ENCODE assay signal across 8 cellular contexts in the genomic region with DNA sequence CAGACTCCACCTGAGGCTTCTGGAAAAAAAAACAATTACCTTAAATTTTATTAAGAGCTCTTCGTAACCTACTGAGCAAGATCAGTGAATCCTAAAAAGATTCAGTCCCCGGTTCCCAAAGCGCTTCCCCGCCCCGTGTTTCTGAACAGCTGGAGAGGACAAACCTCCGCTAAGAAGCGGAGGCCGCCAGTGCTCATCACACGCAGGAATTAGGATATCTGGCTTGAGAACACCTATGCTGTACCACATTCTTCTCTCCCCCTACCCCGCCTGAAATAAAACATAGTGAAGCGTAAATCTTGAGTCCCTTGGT. TPM values are rescaled to one million over a fixed set of nuclear protein-coding genes. Genes with fewer than 3 reads are reported as not detected.
DNase-seq lines count a peak whose midpoint lies in the region; ATAC-seq and TF ChIP-seq lines count a peak whose summit lies in the region.

No MANE protein-coding gene starts in this region.

- TF ChIP-seq CTCF in brain microvascular endothelial cell (IDR thresholded peaks at IDR 0.05; ENCODE audit: low read depth, low read length, missing control alignments): no peak
- no peak for TF ChIP-seq CTCF in lower leg skin (IDR thresholded peaks at IDR 0.05)
- TF ChIP-seq CTCF in upper lobe of left lung (IDR thresholded peaks at IDR 0.05): no peak

- 4 to 6% methylated on average over 11 of the region's 11 CpGs for WGBS in lower leg skin, 2 donors
- WGBS in upper lobe of left lung, 2 donors: 3 to 7% methylated on average over 11 of the region's 11 CpGs

- H3K4me3 Mint-ChIP-seq in CD8-positive, alpha-beta memory T cell: peak overlapping the region; percentile 97 to 99 (median 98)

- H3K27me3 ChIP-seq in CD8-positive, alpha-beta memory T cell (ENCODE audit: insufficient read depth, low read length, poor library complexity, severe bottlenecking): no peaks in the 10 kb centered on the region
- H3K27me3 ChIP-seq in HUES48 (ENCODE audit: control insufficient read depth, insufficient read depth, low read length): no peaks in the 10 kb centered on the region
- H3K27me3 ChIP-seq in brain microvascular endothelial cell (replicated peaks): no peaks in the 10 kb centered on the region
- H3K27me3 ChIP-seq in upper lobe of left lung: no peaks in the 10 kb centered on the region

- H3K9me3 ChIP-seq in CD8-positive, alpha-beta memory T cell (ENCODE audit: low read length): no peaks in the 10 kb centered on the region
- H3K9me3 ChIP-seq in HUES48 (ENCODE audit: control insufficient read depth, insufficient read depth, low read length): no peaks in the 10 kb centered on the region
- H3K9me3 ChIP-seq in upper lobe of left lung: no peaks in the 10 kb centered on the region

- H3K36me3 ChIP-seq in CD8-positive, alpha-beta memory T cell (ENCODE audit: insufficient read depth, low read length): no peaks in the 10 kb centered on the region
- H3K36me3 ChIP-seq in HUES48 (ENCODE audit: control insufficient read depth, insufficient read depth, low read length) (no peaks in the 10 kb centered on the region), brain microvascular endothelial cell (replicated peaks) (no peaks in the 10 kb centered on the region), upper lobe of left lung (no peaks in the 10 kb centered on the region)

- H3K9ac ChIP-seq in HUES48 (ENCODE audit: low read depth, low read length): peak overlapping the region; percentile 72; the same call in 1 of the 2 replicates

- peaks cover 0 to 28% (median 0%) of the 10 kb centered on the region in 3 donors for H3K36me3 Mint-ChIP-seq in CD8-positive, alpha-beta memory T cell

- in situ Hi-C loops in brain microvascular endothelial cell (cut with HindIII; ENCODE audit: low pct_ligation_motif_present, low sequenced_read_pairs): no loop called here

- POLR2A ChIA-PET in CD8-positive, alpha-beta memory T cell (lab: Charles Lee): interaction anchor here (0.6 kb wide), 1 partner anchor 329 kb away, joined by 3 read pairs; no protein-coding TSS in a partner anchor

- CTCF ChIA-PET in CD8-positive, alpha-beta memory T cell (lab: Charles Lee): interaction anchor here (1.1 kb wide), 1 partner anchor 55 kb away, joined by 3 read pairs; no protein-coding TSS in a partner anchor

- H3K4me1 Mint-ChIP-seq in CD8-positive, alpha-beta memory T cell: peaks cover 24 to 37% (median 28%) of the 10 kb centered on the region in 3 donors

- TF ChIP-seq POLR2A in lower leg skin (IDR thresholded peaks at IDR 0.05): no peak
- no peak for TF ChIP-seq POLR2A in upper lobe of left lung (IDR thresholded peaks at IDR 0.05)

- peak overlapping the region; percentile 77 to 98 (median 91) for H3K27ac Mint-ChIP-seq in CD8-positive, alpha-beta memory T cell

- intact Hi-C loops in lower leg skin (cut with DNase I; ENCODE audit: low total_unique reads): no loop called here

- H3K27me3 Mint-ChIP-seq in CD8-positive, alpha-beta memory T cell: no peaks in the 10 kb centered on the region

- ATAC-seq in upper lobe of left lung (ENCODE audit: low FRiP score in 2 of 2) (peak in 1 of 2 donors; percentile 4), HG03196 (IDR thresholded peaks at IDR 0.05; ENCODE audit: unreplicated experiment) (no peak), GM18861 (IDR thresholded peaks at IDR 0.05; ENCODE audit: unreplicated experiment) (no peak)

- H3K27ac ChIP-seq in CD8-positive, alpha-beta memory T cell (ENCODE audit: low read depth, low read length): peak overlapping the region; percentile 58
- peak overlapping the region; percentile 92 for H3K27ac ChIP-seq in HUES48 (ENCODE audit: low read depth, low read length)
- no peak overlapping the region for H3K27ac ChIP-seq in brain microvascular endothelial cell
- H3K27ac ChIP-seq in upper lobe of left lung: peak overlapping the region in 3 of 4 donors; percentile 95 to 96 (median 95)

- no peak for TF ChIP-seq EP300 in upper lobe of left lung (IDR thresholded peaks at IDR 0.05)

- no peaks in the 10 kb centered on the region for H3K9me3 Mint-ChIP-seq in CD8-positive, alpha-beta memory T cell

- peak overlapping the region; percentile 78 for H3K4me3 ChIP-seq in CD8-positive, alpha-beta memory T cell (ENCODE audit: low read length)
- H3K4me3 ChIP-seq in HUES48 (ENCODE audit: low read depth, low read length) (peak overlapping the region; percentile 99), brain microvascular endothelial cell (ENCODE audit: low read depth, low read length) (peak overlapping the region; percentile 97), lower leg skin (ENCODE audit: low read depth, poor library complexity, severe bottlenecking) (peak overlapping the region; percentile 90), upper lobe of left lung (peak overlapping the region; percentile 76 to 92 (median 88))

- H3K4me1 ChIP-seq in CD8-positive, alpha-beta memory T cell (ENCODE audit: insufficient read depth, low read length): peaks cover 15% of the 10 kb centered on the region
- H3K4me1 ChIP-seq in HUES48 (ENCODE audit: control insufficient read depth, insufficient read depth, low read length) (peaks cover 22% of the 10 kb centered on the region), upper lobe of left lung (peaks cover 21 to 32% (median 22%) of the 10 kb centered on the region in 4 donors)

- DNase-seq in CD8-positive, alpha-beta memory T cell: no peak
- DNase-seq in brain microvascular endothelial cell (no peak), lower leg skin (ENCODE audit: low spot score in 2 of 2) (no peak), upper lobe of left lung (no peak)
- DNase-seq in stimulated activated CD4-positive, alpha-beta T cell treated with anti-CD3 and anti-CD28 coated beads, Interleukin-2, amount 100 ng/mL, for 24 hours: no peak

RNA-seq across cellular contexts. Expression of a gene that starts 0.8 kb away (rescaled TPM):
- 10 to 100 TPM; 32.8 to 35.2 TPM for total RNA-seq in CD8-positive, alpha-beta memory T cell
- polyA plus RNA-seq in CD8-positive, alpha-beta memory T cell: 16.8 TPM
- 10 to 100 TPM; 33.7 to 50.8 (median 41.3) TPM for total RNA-seq in lower leg skin
- 10 to 100 TPM; 16.3 to 28.8 (median 20.6) TPM for total RNA-seq in upper lobe of left lung

RNA-seq across cellular contexts. Expression of a gene that starts 52.0 kb away (rescaled TPM):
- 1,000 to 10,000 TPM; 1,459 to 1,586 TPM for total RNA-seq in CD8-positive, alpha-beta memory T cell
- polyA plus RNA-seq in CD8-positive, alpha-beta memory T cell: 579 TPM
- total RNA-seq in lower leg skin (100 to 1,000 TPM; 196 to 301 (median 255) TPM), upper lobe of left lung (100 to 1,000 TPM; 147 to 509 (median 258) TPM)
